Comparison of ENCODE assay signal across 1 cellular context in genomic region chr19:44752816-44753618, GRCh38.
TF ChIP-seq lines count a peak whose summit lies in the region.

No MANE protein-coding gene starts in this region.

TF ChIP-seq in K562, 482 proteins besides CTCF, POLR2A, EP300 and RAD21 (continued from another document and continues in another):
- TF ChIP-seq CHD7 (IDR thresholded peaks at IDR 0.05; ENCODE audit: low read depth, low read length) (no peak), THAP12 (CRISPR knock-in tag; IDR thresholded peaks at IDR 0.05) (no peak), BRF2 (IDR thresholded peaks at IDR 0.05; ENCODE audit: borderline replicate concordance, insufficient read depth, insufficient read length) (no peak), HDAC8 (tag; IDR thresholded peaks at IDR 0.05) (no peak), RAD51 (IDR thresholded peaks at IDR 0.05; ENCODE audit: borderline replicate concordance, low read depth) (no peak), ZNF140 (CRISPR knock-in tag; IDR thresholded peaks at IDR 0.05) (no peak), SMARCE1 (IDR thresholded peaks at IDR 0.05) (peak; percentile 95), OTX1 (CRISPR knock-in tag; IDR thresholded peaks at IDR 0.05) (peak; percentile 63; the same call in 1 of the 2 replicates), CHCHD3 (CRISPR knock-in tag; IDR thresholded peaks at IDR 0.05) (no peak), SRF (CRISPR knock-in tag; IDR thresholded peaks at IDR 0.05) (no peak), CHD4 (IDR thresholded peaks at IDR 0.05; ENCODE audit: insufficient read depth, insufficient replicate concordance, low read depth, low read length, poor library complexity, severe bottlenecking) (no peak), HDAC2 (IDR thresholded peaks at IDR 0.05) (peak; percentile 85; the same call in 1 of the 2 replicates), EZH2 (IDR thresholded peaks at IDR 0.05; ENCODE audit: borderline replicate concordance, low read depth, low read length) (no peak), ILK (tag; IDR thresholded peaks at IDR 0.05; ENCODE audit: borderline replicate concordance, low read depth) (no peak), ZNF561 (CRISPR knock-in tag; conservative IDR thresholded peaks at IDR 0.05) (no peak), RBM25 (IDR thresholded peaks at IDR 0.05; ENCODE audit: low read depth, low read length, severe bottlenecking) (no peak), PHB (CRISPR knock-in tag; IDR thresholded peaks at IDR 0.05) (no peak), ZNF311 (CRISPR knock-in tag; IDR thresholded peaks at IDR 0.05) (no peak), CCNT2 (IDR thresholded peaks at IDR 0.05; ENCODE audit: borderline replicate concordance, extremely low read depth, insufficient read length, low read depth, low read length) (peak; percentile 94), ARHGAP35 (IDR thresholded peaks at IDR 0.05; ENCODE audit: partially characterized antibody) (no peak), BCOR (IDR thresholded peaks at IDR 0.05) (peak; percentile 95), MTA1 (IDR thresholded peaks at IDR 0.05; ENCODE audit: borderline replicate concordance) (peak; percentile 84; the same call in 1 of the 2 replicates)
- TF ChIP-seq, protein P1, sequence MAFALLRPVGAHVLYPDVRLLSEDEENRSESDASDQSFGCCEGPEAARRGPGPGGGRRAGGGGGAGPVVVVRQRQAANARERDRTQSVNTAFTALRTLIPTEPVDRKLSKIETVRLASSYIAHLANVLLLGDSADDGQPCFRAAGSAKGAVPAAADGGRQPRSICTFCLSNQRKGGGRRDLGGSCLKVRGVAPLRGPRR (CRISPR knock-in tag; IDR thresholded peaks at IDR 0.05) = no peak
- TF ChIP-seq, protein P2, sequence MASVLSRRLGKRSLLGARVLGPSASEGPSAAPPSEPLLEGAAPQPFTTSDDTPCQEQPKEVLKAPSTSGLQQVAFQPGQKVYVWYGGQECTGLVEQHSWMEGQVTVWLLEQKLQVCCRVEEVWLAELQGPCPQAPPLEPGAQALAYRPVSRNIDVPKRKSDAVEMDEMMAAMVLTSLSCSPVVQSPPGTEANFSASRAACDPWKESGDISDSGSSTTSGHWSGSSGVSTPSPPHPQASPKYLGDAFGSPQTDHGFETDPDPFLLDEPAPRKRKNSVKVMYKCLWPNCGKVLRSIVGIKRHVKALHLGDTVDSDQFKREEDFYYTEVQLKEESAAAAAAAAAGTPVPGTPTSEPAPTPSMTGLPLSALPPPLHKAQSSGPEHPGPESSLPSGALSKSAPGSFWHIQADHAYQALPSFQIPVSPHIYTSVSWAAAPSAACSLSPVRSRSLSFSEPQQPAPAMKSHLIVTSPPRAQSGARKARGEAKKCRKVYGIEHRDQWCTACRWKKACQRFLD (CRISPR knock-in tag; IDR thresholded peaks at IDR 0.05) = peak; percentile 94
- TF ChIP-seq, protein P3, sequence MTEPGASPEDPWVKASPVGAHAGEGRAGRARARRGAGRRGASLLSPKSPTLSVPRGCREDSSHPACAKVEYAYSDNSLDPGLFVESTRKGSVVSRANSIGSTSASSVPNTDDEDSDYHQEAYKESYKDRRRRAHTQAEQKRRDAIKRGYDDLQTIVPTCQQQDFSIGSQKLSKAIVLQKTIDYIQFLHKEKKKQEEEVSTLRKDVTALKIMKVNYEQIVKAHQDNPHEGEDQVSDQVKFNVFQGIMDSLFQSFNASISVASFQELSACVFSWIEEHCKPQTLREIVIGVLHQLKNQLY (CRISPR knock-in tag; conservative IDR thresholded peaks at IDR 0.05) = no peak
- TF ChIP-seq, protein P4, sequence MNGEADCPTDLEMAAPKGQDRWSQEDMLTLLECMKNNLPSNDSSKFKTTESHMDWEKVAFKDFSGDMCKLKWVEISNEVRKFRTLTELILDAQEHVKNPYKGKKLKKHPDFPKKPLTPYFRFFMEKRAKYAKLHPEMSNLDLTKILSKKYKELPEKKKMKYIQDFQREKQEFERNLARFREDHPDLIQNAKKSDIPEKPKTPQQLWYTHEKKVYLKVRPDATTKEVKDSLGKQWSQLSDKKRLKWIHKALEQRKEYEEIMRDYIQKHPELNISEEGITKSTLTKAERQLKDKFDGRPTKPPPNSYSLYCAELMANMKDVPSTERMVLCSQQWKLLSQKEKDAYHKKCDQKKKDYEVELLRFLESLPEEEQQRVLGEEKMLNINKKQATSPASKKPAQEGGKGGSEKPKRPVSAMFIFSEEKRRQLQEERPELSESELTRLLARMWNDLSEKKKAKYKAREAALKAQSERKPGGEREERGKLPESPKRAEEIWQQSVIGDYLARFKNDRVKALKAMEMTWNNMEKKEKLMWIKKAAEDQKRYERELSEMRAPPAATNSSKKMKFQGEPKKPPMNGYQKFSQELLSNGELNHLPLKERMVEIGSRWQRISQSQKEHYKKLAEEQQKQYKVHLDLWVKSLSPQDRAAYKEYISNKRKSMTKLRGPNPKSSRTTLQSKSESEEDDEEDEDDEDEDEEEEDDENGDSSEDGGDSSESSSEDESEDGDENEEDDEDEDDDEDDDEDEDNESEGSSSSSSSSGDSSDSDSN (IDR thresholded peaks at IDR 0.05; ENCODE audit: borderline replicate concordance in 1 of 2, low read depth in 2 of 2, low read length in 2 of 2) = peak in 1 of 2 experiments; percentile 89; a peak in 2 of 4 replicates
- TF ChIP-seq, protein P5, sequence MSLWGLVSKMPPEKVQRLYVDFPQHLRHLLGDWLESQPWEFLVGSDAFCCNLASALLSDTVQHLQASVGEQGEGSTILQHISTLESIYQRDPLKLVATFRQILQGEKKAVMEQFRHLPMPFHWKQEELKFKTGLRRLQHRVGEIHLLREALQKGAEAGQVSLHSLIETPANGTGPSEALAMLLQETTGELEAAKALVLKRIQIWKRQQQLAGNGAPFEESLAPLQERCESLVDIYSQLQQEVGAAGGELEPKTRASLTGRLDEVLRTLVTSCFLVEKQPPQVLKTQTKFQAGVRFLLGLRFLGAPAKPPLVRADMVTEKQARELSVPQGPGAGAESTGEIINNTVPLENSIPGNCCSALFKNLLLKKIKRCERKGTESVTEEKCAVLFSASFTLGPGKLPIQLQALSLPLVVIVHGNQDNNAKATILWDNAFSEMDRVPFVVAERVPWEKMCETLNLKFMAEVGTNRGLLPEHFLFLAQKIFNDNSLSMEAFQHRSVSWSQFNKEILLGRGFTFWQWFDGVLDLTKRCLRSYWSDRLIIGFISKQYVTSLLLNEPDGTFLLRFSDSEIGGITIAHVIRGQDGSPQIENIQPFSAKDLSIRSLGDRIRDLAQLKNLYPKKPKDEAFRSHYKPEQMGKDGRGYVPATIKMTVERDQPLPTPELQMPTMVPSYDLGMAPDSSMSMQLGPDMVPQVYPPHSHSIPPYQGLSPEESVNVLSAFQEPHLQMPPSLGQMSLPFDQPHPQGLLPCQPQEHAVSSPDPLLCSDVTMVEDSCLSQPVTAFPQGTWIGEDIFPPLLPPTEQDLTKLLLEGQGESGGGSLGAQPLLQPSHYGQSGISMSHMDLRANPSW (CRISPR knock-in tag; IDR thresholded peaks at IDR 0.05) = no peak
- TF ChIP-seq, protein P6, sequence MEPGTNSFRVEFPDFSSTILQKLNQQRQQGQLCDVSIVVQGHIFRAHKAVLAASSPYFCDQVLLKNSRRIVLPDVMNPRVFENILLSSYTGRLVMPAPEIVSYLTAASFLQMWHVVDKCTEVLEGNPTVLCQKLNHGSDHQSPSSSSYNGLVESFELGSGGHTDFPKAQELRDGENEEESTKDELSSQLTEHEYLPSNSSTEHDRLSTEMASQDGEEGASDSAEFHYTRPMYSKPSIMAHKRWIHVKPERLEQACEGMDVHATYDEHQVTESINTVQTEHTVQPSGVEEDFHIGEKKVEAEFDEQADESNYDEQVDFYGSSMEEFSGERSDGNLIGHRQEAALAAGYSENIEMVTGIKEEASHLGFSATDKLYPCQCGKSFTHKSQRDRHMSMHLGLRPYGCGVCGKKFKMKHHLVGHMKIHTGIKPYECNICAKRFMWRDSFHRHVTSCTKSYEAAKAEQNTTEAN (CRISPR knock-in tag; IDR thresholded peaks at IDR 0.05) = no peak
- TF ChIP-seq, protein P7, sequence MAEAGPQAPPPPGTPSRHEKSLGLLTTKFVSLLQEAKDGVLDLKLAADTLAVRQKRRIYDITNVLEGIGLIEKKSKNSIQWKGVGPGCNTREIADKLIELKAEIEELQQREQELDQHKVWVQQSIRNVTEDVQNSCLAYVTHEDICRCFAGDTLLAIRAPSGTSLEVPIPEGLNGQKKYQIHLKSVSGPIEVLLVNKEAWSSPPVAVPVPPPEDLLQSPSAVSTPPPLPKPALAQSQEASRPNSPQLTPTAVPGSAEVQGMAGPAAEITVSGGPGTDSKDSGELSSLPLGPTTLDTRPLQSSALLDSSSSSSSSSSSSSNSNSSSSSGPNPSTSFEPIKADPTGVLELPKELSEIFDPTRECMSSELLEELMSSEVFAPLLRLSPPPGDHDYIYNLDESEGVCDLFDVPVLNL (CRISPR knock-in tag; IDR thresholded peaks at IDR 0.05; ENCODE audit: low read depth) = no peak
